27 cellular contexts compared by ENCODE assay signal in the genomic region with DNA sequence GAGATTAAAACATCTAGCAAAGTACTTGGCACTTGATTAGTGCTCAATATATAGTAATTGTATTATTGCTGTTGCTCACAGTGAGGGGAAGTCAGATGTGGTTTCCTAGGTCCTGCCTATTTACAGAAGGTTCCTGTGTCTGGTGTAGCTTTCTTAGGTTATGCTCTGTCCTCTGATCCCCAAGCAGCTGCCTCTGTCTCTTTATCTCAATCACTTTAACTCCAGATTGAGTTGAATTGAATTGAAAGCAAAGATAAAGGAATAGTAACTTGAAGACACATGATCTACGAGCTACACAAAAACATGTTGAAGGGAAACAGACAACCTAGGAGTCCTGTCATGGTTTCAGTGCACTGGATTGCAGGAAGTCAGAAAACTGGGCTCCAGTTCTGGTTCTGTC.
DNase-seq lines count a peak whose midpoint lies in the region; ATAC-seq and TF ChIP-seq lines count a peak whose summit lies in the region.
"Had no signal": no experiment of that assay in that cellular context is flagged by ENCODE, and none has a peak within 500 bp of the region (broad histone marks: within the 10 kb centered on the region; RNA-seq: fewer than 3 reads in every experiment).

No MANE protein-coding gene starts in this region.

- H3K9me3 Mint-ChIP-seq in nephron progenitor cell: no peaks in the 10 kb centered on the region
- H3K9me3 Mint-ChIP-seq: activated naive CD8-positive, alpha-beta T cell treated with anti-CD3 and anti-CD28 coated beads, Interleukin-2, amount 50 U/mL, for 24 hours; CD8-positive, alpha-beta T cell; neural progenitor cell had no signal

- no peak for TF ChIP-seq CTCF in astrocyte of the spinal cord (IDR thresholded peaks at IDR 0.05; ENCODE audit: low read depth, low read length)
- no peak for TF ChIP-seq CTCF in nephron progenitor cell (IDR thresholded peaks at IDR 0.05)

- H2AFZ ChIP-seq in Karpas-422 (ENCODE audit: low read length): 0 out of 2 replicates have a peak overlapping the region, but pooled peaks have one; percentile 26
- H2AFZ ChIP-seq: neural progenitor cell had no signal

- H3K27ac ChIP-seq in Karpas-422 (ENCODE audit: low read length): no peak overlapping the region
- H3K27ac ChIP-seq: esophagus muscularis mucosa, gastroesophageal sphincter, neural progenitor cell, upper lobe of left lung had no signal

- no peak overlapping the region for H3K4me3 Mint-ChIP-seq in nephron progenitor cell
- H3K4me3 Mint-ChIP-seq: activated naive CD8-positive, alpha-beta T cell treated with anti-CD3 and anti-CD28 coated beads, Interleukin-2, amount 50 U/mL, for 24 hours; CD8-positive, alpha-beta T cell; neural progenitor cell; T-helper 17 cell had no signal

- no peak overlapping the region for H3K4me3 ChIP-seq in Karpas-422 (ENCODE audit: low read length)
- no peak overlapping the region for H3K4me3 ChIP-seq in astrocyte of the spinal cord (ENCODE audit: low read depth, low read length)
- H3K4me3 ChIP-seq: esophagus muscularis mucosa, gastroesophageal sphincter, neural progenitor cell, skin epidermis, upper lobe of left lung had no signal

- no peaks in the 10 kb centered on the region for H3K79me2 ChIP-seq in Karpas-422 (ENCODE audit: low read length)

- in situ Hi-C loops in astrocyte of the spinal cord (cut with HindIII; ENCODE audit: low sequenced_read_pairs): no loop called here

- H3K9ac ChIP-seq in Karpas-422 (ENCODE audit: low read length): no peak overlapping the region
- H3K9ac ChIP-seq: neural progenitor cell had no signal

- H3K27me3 Mint-ChIP-seq in nephron progenitor cell (ENCODE audit: low read depth, poor library complexity): peaks cover 19% of the 10 kb centered on the region

- H3K4me1 ChIP-seq in Karpas-422 (ENCODE audit: low read length): peaks cover 56% of the 10 kb centered on the region
- H3K4me1 ChIP-seq: neural progenitor cell had no signal

- H3K4me1 Mint-ChIP-seq in nephron progenitor cell: peaks cover 23% of the 10 kb centered on the region
- H3K4me1 Mint-ChIP-seq: activated naive CD8-positive, alpha-beta T cell treated with anti-CD3 and anti-CD28 coated beads, Interleukin-2, amount 50 U/mL, for 24 hours; neural progenitor cell; T-helper 17 cell had no signal

- no peaks in the 10 kb centered on the region for H3K36me3 ChIP-seq in Karpas-422 (ENCODE audit: insufficient read depth, low read length)
- H3K36me3 ChIP-seq: brain microvascular endothelial cell, esophagus muscularis mucosa, gastroesophageal sphincter, neural progenitor cell, upper lobe of left lung had no signal

- no peaks in the 10 kb centered on the region for H3K27me3 ChIP-seq in Karpas-422 (ENCODE audit: low read length)
- H3K27me3 ChIP-seq: brain microvascular endothelial cell, esophagus muscularis mucosa, gastroesophageal sphincter, neural progenitor cell, upper lobe of left lung had no signal

- no peaks in the 10 kb centered on the region for H3K9me2 ChIP-seq in Karpas-422 (replicated peaks; ENCODE audit: insufficient read depth, low read length)

- no peaks in the 10 kb centered on the region for H3K36me3 Mint-ChIP-seq in nephron progenitor cell (ENCODE audit: low read depth)
- H3K36me3 Mint-ChIP-seq: CD8-positive, alpha-beta T cell; neural progenitor cell had no signal

- no peaks in the 10 kb centered on the region for H3K9me3 ChIP-seq in Karpas-422 (ENCODE audit: low read length)
- H3K9me3 ChIP-seq: esophagus muscularis mucosa, gastroesophageal sphincter, upper lobe of left lung had no signal

- DNase-seq in Karpas-422 (no peak), astrocyte of the spinal cord (ENCODE audit: low read depth, low spot score) (peak; percentile 47), nephron progenitor cell (no peak), inferior parietal cortex (ENCODE audit: extremely low spot score) (no peak), DMS79 treated with DMSO at 0.1 percent for 48 hours (lab: John Stamatoyannopoulos, UW) (no peak), GM19238 (ENCODE audit: insufficient read length, low spot score) (no peak)
- no peak for DNase-seq in central memory CD4-positive, alpha-beta T cell
- DNase-seq: activated CD4-positive, alpha-beta T cell treated with anti-CD3 and anti-CD28 coated beads for 4 hours; activated CD8-positive, alpha-beta memory T cell treated with anti-CD3 and anti-CD28 coated beads for 24 hours; activated gamma-delta T cell treated with Interleukin-2 at 50 U/mL for 16 hours; activated naive CD8-positive, alpha-beta T cell treated with anti-CD3 and anti-CD28 coated beads, Interleukin-2, amount 50 U/mL, for 24 hours; activated T-cell treated with anti-CD3 and anti-CD28 coated beads, Interleukin-2, amount 50 U/mL, for 1 hour; brain microvascular endothelial cell; CD8-positive, alpha-beta T cell; effector memory CD4-positive, alpha-beta T cell; hypothalamus; left ventricle myocardium superior; NCI-H1417 treated with DMSO at 0.1 percent for 48 hours; NCI-H446 treated with DMSO at 0.1 percent for 48 hours; NK-92 treated with Interleukin-12 subunit alpha and Interleukin-12 subunit beta, amount 100 ng/mL, for 24 hours; T-helper 17 cell; upper lobe of left lung had no signal

- H3K4me2 ChIP-seq in Karpas-422 (ENCODE audit: low read depth, low read length, poor library complexity, severe bottlenecking): peak overlapping the region; percentile 40
- H3K4me2 ChIP-seq: neural progenitor cell had no signal

- ATAC-seq in GM18519 (IDR thresholded peaks at IDR 0.05; ENCODE audit: low FRiP score, unreplicated experiment): peak; percentile 36
- ATAC-seq: activated naive CD8-positive, alpha-beta T cell treated with anti-CD3 and anti-CD28 coated beads, Interleukin-2, amount 50 U/mL, for 24 hours; CD8-positive, alpha-beta T cell; gastroesophageal sphincter; left ventricle myocardium superior; T-helper 17 cell had no signal

- peak overlapping the region; percentile 14 for H3K27ac Mint-ChIP-seq in nephron progenitor cell
- H3K27ac Mint-ChIP-seq: activated naive CD8-positive, alpha-beta T cell treated with anti-CD3 and anti-CD28 coated beads, Interleukin-2, amount 50 U/mL, for 24 hours; CD8-positive, alpha-beta T cell; neural progenitor cell; T-helper 17 cell had no signal

- no peaks in the 10 kb centered on the region for H4K20me1 ChIP-seq in Karpas-422 (ENCODE audit: insufficient read depth, low read depth, low read length)
